24 cellular contexts compared by ENCODE assay signal in genomic region chr4:40269133-40269532, GRCh38.
"Had no signal": no experiment of that assay in that cellular context is flagged by ENCODE, and none has a peak within 500 bp of the region (broad histone marks: within the 10 kb centered on the region; RNA-seq: fewer than 3 reads in every experiment).

No MANE protein-coding gene starts in this region.

- ATAC-seq: gastrocnemius medialis; heart right ventricle; mucosa of descending colon; natural killer cell; sciatic nerve; stimulated activated naive B cell treated with anti-CD40 and anti-IgM and Interleukin-4, amounts not matched to agents 10 μg/mL and 1 μg/mL and 100 μg/mL, for 72 hours; stimulated activated naive CD8-positive, alpha-beta T cell treated with anti-CD3 and anti-CD28 coated beads, Interleukin-15, amount 100 ng/mL, for 72 hours had no signal

- H3K9me3 Mint-ChIP-seq: natural killer cell; stimulated activated naive B cell treated with anti-CD40 and anti-IgM and Interleukin-4, amounts not matched to agents 10 μg/mL and 1 μg/mL and 100 μg/mL, for 72 hours; stimulated activated naive CD8-positive, alpha-beta T cell treated with anti-CD3 and anti-CD28 coated beads, Interleukin-15, amount 100 ng/mL, for 72 hours had no signal

- FAIRE-seq: endometrium, islet of Langerhans had no signal

- H3K4me3 ChIP-seq: dorsolateral prefrontal cortex, esophagus muscularis mucosa, gastrocnemius medialis, heart right ventricle, mucosa of descending colon, spleen, testis, tibial nerve had no signal

- H3K36me3 Mint-ChIP-seq: natural killer cell; stimulated activated naive B cell treated with anti-CD40 and anti-IgM and Interleukin-4, amounts not matched to agents 10 μg/mL and 1 μg/mL and 100 μg/mL, for 72 hours had no signal

- H3K27me3 ChIP-seq: dorsolateral prefrontal cortex, esophagus muscularis mucosa, gastrocnemius medialis, heart right ventricle, spleen, testis, tibial nerve had no signal

- H3K9me3 ChIP-seq: esophagus muscularis mucosa, gastrocnemius medialis, heart right ventricle, mucosa of descending colon, spleen, testis, tibial nerve had no signal

- H3K27me3 Mint-ChIP-seq: stimulated activated naive B cell treated with anti-CD40 and anti-IgM and Interleukin-4, amounts not matched to agents 10 μg/mL and 1 μg/mL and 100 μg/mL, for 72 hours; stimulated activated naive CD8-positive, alpha-beta T cell treated with anti-CD3 and anti-CD28 coated beads, Interleukin-15, amount 100 ng/mL, for 72 hours had no signal

- DNase-seq: cortex of kidney; dorsolateral prefrontal cortex; effector CD8-positive, alpha-beta T cell; gastrocnemius medialis; heart right ventricle; hypothalamus; kidney glomerular epithelial cell; mesendoderm; mucosa of descending colon; natural killer cell; posterior cingulate gyrus; spleen; stimulated activated CD4-positive, alpha-beta T cell treated with anti-CD3 and anti-CD28 coated beads, Interleukin-15, amount 100 ng/mL, for 24 hours; stimulated activated CD4-positive, alpha-beta T cell treated with anti-CD3 and anti-CD28 coated beads, Interleukin-1b, Interleukin-23, amount 100 ng/mL, for 48 hours; stimulated activated CD4-positive, alpha-beta T cell treated with anti-CD3 and anti-CD28 coated beads, Interleukin-4, amount 100 ng/mL, for 24 hours; stimulated activated naive B cell treated with anti-CD40 and anti-IgM and Interleukin-4, amounts not matched to agents 10 μg/mL and 1 μg/mL and 100 μg/mL, for 72 hours; stimulated activated naive CD8-positive, alpha-beta T cell treated with anti-CD3 and anti-CD28 coated beads, Interleukin-15, amount 100 ng/mL, for 72 hours; testis had no signal

- H3K4me1 ChIP-seq: gastrocnemius medialis, testis had no signal

- H3K4me3 Mint-ChIP-seq: natural killer cell; neural crest cell; stimulated activated naive B cell treated with anti-CD40 and anti-IgM and Interleukin-4, amounts not matched to agents 10 μg/mL and 1 μg/mL and 100 μg/mL, for 72 hours; stimulated activated naive CD8-positive, alpha-beta T cell treated with anti-CD3 and anti-CD28 coated beads, Interleukin-15, amount 100 ng/mL, for 72 hours had no signal

- H3K36me3 ChIP-seq: esophagus muscularis mucosa, gastrocnemius medialis, heart right ventricle, spleen, tibial nerve had no signal

- H3K27ac ChIP-seq: dorsolateral prefrontal cortex, esophagus muscularis mucosa, gastrocnemius medialis, heart right ventricle, spleen, testis, tibial nerve had no signal

- H3K27ac Mint-ChIP-seq: natural killer cell; stimulated activated naive B cell treated with anti-CD40 and anti-IgM and Interleukin-4, amounts not matched to agents 10 μg/mL and 1 μg/mL and 100 μg/mL, for 72 hours had no signal
